Comparison of ENCODE assay signal across 14 cellular contexts in the genomic region with DNA sequence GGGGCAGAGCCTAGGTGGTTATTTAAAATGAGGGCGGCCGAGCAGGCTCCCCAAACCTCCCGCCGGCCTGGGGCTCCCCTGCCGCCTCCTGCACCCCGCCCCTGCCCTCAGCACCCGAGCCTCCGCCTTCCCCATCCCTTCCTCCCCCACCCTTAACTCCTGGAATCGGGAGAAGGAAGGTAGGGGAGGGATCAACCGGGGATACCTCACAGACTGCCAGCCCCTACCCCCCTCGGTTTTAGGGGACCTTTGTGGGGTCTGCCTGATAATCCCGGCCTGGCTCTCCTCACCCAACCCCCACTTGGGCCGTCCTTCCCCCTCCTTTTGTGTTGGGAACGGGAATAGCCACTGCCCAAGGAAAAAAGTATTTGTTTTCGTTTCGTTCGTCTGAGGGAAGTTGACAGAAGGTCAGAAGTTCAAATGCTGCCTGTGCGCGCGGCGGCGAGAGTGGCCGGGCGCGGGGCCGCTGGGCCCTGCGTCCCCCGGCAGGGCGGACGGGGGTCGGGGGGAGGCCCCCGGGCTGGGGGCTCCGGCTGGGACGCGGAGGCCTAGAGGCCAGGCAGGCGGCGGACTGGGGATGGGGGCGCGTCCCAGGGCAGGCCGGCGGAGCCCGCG. TPM values are rescaled to one million over a fixed set of nuclear protein-coding genes. Genes with fewer than 3 reads are reported as not detected.
DNase-seq lines count a peak whose midpoint lies in the region; ATAC-seq, FAIRE-seq and TF ChIP-seq lines count a peak whose summit lies in the region.
"Had no signal": no experiment of that assay in that cellular context is flagged by ENCODE, and none has a peak within 500 bp of the region (broad histone marks: within the 10 kb centered on the region; RNA-seq: fewer than 3 reads in every experiment).

No MANE protein-coding gene starts in this region.

- H3K9me3 ChIP-seq in SK-N-SH (no peaks in the 10 kb centered on the region), lung (ENCODE audit: control insufficient read depth in 2 of 2, insufficient read depth in 1 of 2, low read length in 1 of 2) (no peaks in the 10 kb centered on the region), stomach smooth muscle (ENCODE audit: control insufficient read depth in 2 of 2, low read length in 2 of 2) (no peaks in the 10 kb centered on the region)

- DNase-seq in SK-N-SH (no peak), ecto neural progenitor cell (ENCODE audit: low spot score) (peak; percentile 53), lung (ENCODE audit: low spot score) (no peak), HTR-8/SVneo (ENCODE audit: insufficient read length, low spot score) (no peak), AG08395 (ENCODE audit: low spot score) (no peak)
- DNase-seq: activated gamma-delta T cell treated with Interleukin-2 at 50 U/mL for 16 hours; EL; NCI-H1930; stimulated activated CD4-positive, alpha-beta T cell treated with anti-CD3 and anti-CD28 coated beads, Interleukin-12 subunit alpha, Interleukin-12 subunit beta, amount 100 ng/mL, for 4 hours had no signal

- H3K4me2 ChIP-seq in SK-N-SH = peak overlapping the region; percentile 52; the same call in 1 of the 2 replicates

- 8% methylated on average over 28 of the region's 43 CpGs for WGBS in SK-N-SH (ENCODE audit: low lambda C conversion rate)
- WGBS in lung, 2 donors = 1 to 2% methylated on average over 31 to 43 of the region's 43 CpGs

- no peaks in the 10 kb centered on the region for H3K36me3 ChIP-seq in SK-N-SH (replicated peaks in 1 of 2; ENCODE audit: control insufficient read depth in 1 of 2, insufficient read depth in 2 of 2, low read length in 1 of 2)
- H3K36me3 ChIP-seq in lung (ENCODE audit: control insufficient read depth in 2 of 2, insufficient read depth in 2 of 2, low read length in 2 of 2) = no peaks in the 10 kb centered on the region
- no peaks in the 10 kb centered on the region for H3K36me3 ChIP-seq in stomach smooth muscle (ENCODE audit: control insufficient read depth in 2 of 2, insufficient read depth in 2 of 2, low read length in 2 of 2)

- H3K4me1 ChIP-seq in SK-N-SH (ENCODE audit: control insufficient read depth in 1 of 2, insufficient read depth in 2 of 2, low read depth in 1 of 2, low read length in 1 of 2) (peaks cover 0 to 13% of the 10 kb centered on the region in 2 experiments; a peak in 2 of 4 replicates), lung (ENCODE audit: control insufficient read depth in 2 of 2, insufficient read depth in 2 of 2, low read length in 2 of 2) (peaks cover 3 to 38% of the 10 kb centered on the region in 2 donors), stomach smooth muscle (ENCODE audit: control insufficient read depth, insufficient read depth, low read length) (peaks cover 46% of the 10 kb centered on the region)

- H3K27me3 ChIP-seq in SK-N-SH (ENCODE audit: insufficient read depth) = peaks cover 99% of the 10 kb centered on the region
- peaks cover 1% of the 10 kb centered on the region for H3K27me3 ChIP-seq in lung (ENCODE audit: control insufficient read depth, insufficient read depth)
- H3K27me3 ChIP-seq in stomach smooth muscle (ENCODE audit: control insufficient read depth in 1 of 2, insufficient read depth in 2 of 2, low read length in 2 of 2) = peaks cover 64 to 94% of the 10 kb centered on the region in 2 donors

- H3K79me2 ChIP-seq in SK-N-SH (ENCODE audit: insufficient read depth) = no peaks in the 10 kb centered on the region

- CTCF ChIA-PET in SK-N-SH (lab: Yijun Ruan, JAX) = interaction anchor here (0.8 to 1.8 kb wide), 4 partner anchors 8 to 1017 kb away, joined by 3 to 4 read pairs (median 4); no protein-coding TSS in a partner anchor

- no peak for TF ChIP-seq RAD21 in SK-N-SH (IDR thresholded peaks at IDR 0.05; ENCODE audit: low read length)

- no peak overlapping the region for H3K27ac ChIP-seq in SK-N-SH (ENCODE audit: low read depth in 2 of 2, low read length in 1 of 2)
- peak overlapping the region in 1 of 2 donors; percentile 91 for H3K27ac ChIP-seq in lung (ENCODE audit: low read depth in 1 of 2, low read length in 1 of 2)
- H3K27ac ChIP-seq in stomach smooth muscle (ENCODE audit: low read length) = no peak overlapping the region

- TF ChIP-seq CTCF in SK-N-SH (IDR thresholded peaks at IDR 0.05) = no peak
- TF ChIP-seq CTCF in lung (IDR thresholded peaks at IDR 0.05; ENCODE audit: control extremely low read depth, extremely low read depth) = no peak

- H3K9ac ChIP-seq in SK-N-SH (no peak overlapping the region), stomach smooth muscle (ENCODE audit: low read length in 2 of 2) (no peak overlapping the region)

- peaks cover 4% of the 10 kb centered on the region for H3F3A ChIP-seq in SK-N-SH (replicated peaks; ENCODE audit: insufficient read depth)

- H3K4me3 ChIP-seq in SK-N-SH (ENCODE audit: low read depth in 2 of 2, low read length in 1 of 2) (no peak overlapping the region), lung (peak overlapping the region; percentile 37), stomach smooth muscle (ENCODE audit: low read length in 2 of 2) (peak overlapping the region; percentile 15 to 25)

- H2AFZ ChIP-seq in SK-N-SH (ENCODE audit: low read depth) = no peak overlapping the region

- H4K20me1 ChIP-seq in SK-N-SH (ENCODE audit: insufficient read depth) = no peaks in the 10 kb centered on the region

- no peaks in the 10 kb centered on the region for H3K9me2 ChIP-seq in SK-N-SH

- POLR2A ChIA-PET in SK-N-SH (lab: Yijun Ruan, JAX) = no interaction called here

- FAIRE-seq in HTR-8/SVneo (lab: Jason Lieb, UNC) = no peak
- FAIRE-seq: RCC 7860 had no signal

- TF ChIP-seq EP300 in SK-N-SH (IDR thresholded peaks at IDR 0.05; ENCODE audit: borderline replicate concordance in 1 of 2, low read depth in 1 of 2, low read length in 1 of 2) = no peak

- ATAC-seq in SK-N-SH treated with all-trans-retinoic acid at 6 μM for 48 hours (no peak), lung (ENCODE audit: insufficient read depth, low FRiP score) (no peak), GM19324 (IDR thresholded peaks at IDR 0.05; ENCODE audit: low FRiP score, unreplicated experiment) (no peak)

TF ChIP-seq in SK-N-SH, 30 proteins besides CTCF, POLR2A, EP300 and RAD21 (continues in another document):
- TF ChIP-seq RCOR1 (IDR thresholded peaks at IDR 0.05; ENCODE audit: low read length) = no peak
- TF ChIP-seq TAF1 (IDR thresholded peaks at IDR 0.05; ENCODE audit: borderline replicate concordance, low read depth, low read length) = no peak
- no peak for TF ChIP-seq POLR2AphosphoS5 (IDR thresholded peaks at IDR 0.05; ENCODE audit: low read depth, low read length)
- no peak for TF ChIP-seq MXI1 (IDR thresholded peaks at IDR 0.05; ENCODE audit: low read depth, low read length)
- TF ChIP-seq, protein P1, sequence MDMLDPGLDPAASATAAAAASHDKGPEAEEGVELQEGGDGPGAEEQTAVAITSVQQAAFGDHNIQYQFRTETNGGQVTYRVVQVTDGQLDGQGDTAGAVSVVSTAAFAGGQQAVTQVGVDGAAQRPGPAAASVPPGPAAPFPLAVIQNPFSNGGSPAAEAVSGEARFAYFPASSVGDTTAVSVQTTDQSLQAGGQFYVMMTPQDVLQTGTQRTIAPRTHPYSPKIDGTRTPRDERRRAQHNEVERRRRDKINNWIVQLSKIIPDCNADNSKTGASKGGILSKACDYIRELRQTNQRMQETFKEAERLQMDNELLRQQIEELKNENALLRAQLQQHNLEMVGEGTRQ (IDR thresholded peaks at IDR 0.05; ENCODE audit: borderline replicate concordance, low read depth, low read length) = no peak
- TF ChIP-seq SMC3 (IDR thresholded peaks at IDR 0.05; ENCODE audit: low read depth, low read length) = no peak
- no peak for TF ChIP-seq JUND (IDR thresholded peaks at IDR 0.05)
- no peak for TF ChIP-seq FOSL2 (IDR thresholded peaks at IDR 0.05; ENCODE audit: borderline replicate concordance, low read depth)

TF ChIP-seq in SK-N-SH treated with all-trans-retinoic acid at 6 μM for 48 hours, 23 proteins besides CTCF, POLR2A, EP300 and RAD21:
- TF ChIP-seq PPARA (CRISPR knock-in tag; IDR thresholded peaks at IDR 0.05; ENCODE audit: borderline replicate concordance) = no peak
- no peak for TF ChIP-seq ZNF8 (CRISPR knock-in tag; IDR thresholded peaks at IDR 0.05)
- TF ChIP-seq ESRRG (CRISPR knock-in tag; IDR thresholded peaks at IDR 0.05) = no peak
- TF ChIP-seq, protein P2, sequence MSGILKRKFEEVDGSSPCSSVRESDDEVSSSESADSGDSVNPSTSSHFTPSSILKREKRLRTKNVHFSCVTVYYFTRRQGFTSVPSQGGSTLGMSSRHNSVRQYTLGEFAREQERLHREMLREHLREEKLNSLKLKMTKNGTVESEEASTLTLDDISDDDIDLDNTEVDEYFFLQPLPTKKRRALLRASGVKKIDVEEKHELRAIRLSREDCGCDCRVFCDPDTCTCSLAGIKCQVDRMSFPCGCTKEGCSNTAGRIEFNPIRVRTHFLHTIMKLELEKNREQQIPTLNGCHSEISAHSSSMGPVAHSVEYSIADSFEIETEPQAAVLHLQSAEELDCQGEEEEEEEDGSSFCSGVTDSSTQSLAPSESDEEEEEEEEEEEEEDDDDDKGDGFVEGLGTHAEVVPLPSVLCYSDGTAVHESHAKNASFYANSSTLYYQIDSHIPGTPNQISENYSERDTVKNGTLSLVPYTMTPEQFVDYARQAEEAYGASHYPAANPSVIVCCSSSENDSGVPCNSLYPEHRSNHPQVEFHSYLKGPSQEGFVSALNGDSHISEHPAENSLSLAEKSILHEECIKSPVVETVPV (CRISPR knock-in tag; IDR thresholded peaks at IDR 0.05) = no peak
- TF ChIP-seq RARB (CRISPR knock-in tag; IDR thresholded peaks at IDR 0.05) = no peak
- TF ChIP-seq ARNTL (CRISPR knock-in tag; IDR thresholded peaks at IDR 0.05; ENCODE audit: borderline replicate concordance, low read depth) = no peak
- no peak for TF ChIP-seq CSDC2 (CRISPR knock-in tag; IDR thresholded peaks at IDR 0.05)
- TF ChIP-seq, protein P3, sequence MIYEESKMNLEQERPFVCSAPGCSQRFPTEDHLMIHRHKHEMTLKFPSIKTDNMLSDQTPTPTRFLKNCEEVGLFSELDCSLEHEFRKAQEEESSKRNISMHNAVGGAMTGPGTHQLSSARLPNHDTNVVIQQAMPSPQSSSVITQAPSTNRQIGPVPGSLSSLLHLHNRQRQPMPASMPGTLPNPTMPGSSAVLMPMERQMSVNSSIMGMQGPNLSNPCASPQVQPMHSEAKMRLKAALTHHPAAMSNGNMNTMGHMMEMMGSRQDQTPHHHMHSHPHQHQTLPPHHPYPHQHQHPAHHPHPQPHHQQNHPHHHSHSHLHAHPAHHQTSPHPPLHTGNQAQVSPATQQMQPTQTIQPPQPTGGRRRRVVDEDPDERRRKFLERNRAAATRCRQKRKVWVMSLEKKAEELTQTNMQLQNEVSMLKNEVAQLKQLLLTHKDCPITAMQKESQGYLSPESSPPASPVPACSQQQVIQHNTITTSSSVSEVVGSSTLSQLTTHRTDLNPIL (CRISPR knock-in tag; IDR thresholded peaks at IDR 0.05; ENCODE audit: low read depth) = no peak

RNA-seq across cellular contexts. Expression of a gene that starts 2.8 kb away (rescaled TPM):
- polyA plus RNA-seq in SK-N-SH (2012; rRNA removed) (not detected in 2 replicates), lung (1 to 10 TPM; 1.5 to 4.7 TPM)
- polyA plus RNA-seq in SK-N-SH (2012; cell fraction: cytosol; rRNA removed) = not detected in 2 replicates
- not detected in 2 replicates for polyA plus RNA-seq in SK-N-SH (2012; cell fraction: nucleus; rRNA removed)
- 1 to 10 TPM; 4.1 to 9.3 TPM for total RNA-seq in lung
- total RNA-seq: lower leg skin had no signal

Comparison
In these comparisons a context has a peak if more than half of its experiments do, and no peak if none do; other contexts are left out.
1. H3K4me3 ChIP-seq: peak in lung (single experiment) and stomach smooth muscle (2 of 2); none in SK-N-SH (0 of 2).